ENCODE assay signal across 16 cellular contexts in genomic region chr11:66686801-66687750, GRCh38. TPM values are rescaled to one million over a fixed set of nuclear protein-coding genes. Genes with fewer than 3 reads are reported as not detected.
DNase-seq lines count a peak whose midpoint lies in the region; ATAC-seq and TF ChIP-seq lines count a peak whose summit lies in the region.
"Had no signal": no experiment of that assay in that cellular context is flagged by ENCODE, and none has a peak within 500 bp of the region (broad histone marks: within the 10 kb centered on the region; RNA-seq: fewer than 3 reads in every experiment).

No MANE protein-coding gene starts in this region.

- TF ChIP-seq POLR2A in HCT116 (IDR thresholded peaks at IDR 0.05; ENCODE audit: borderline replicate concordance, extremely low read depth, insufficient read depth, insufficient read length): no peak

- H3K4me3 Mint-ChIP-seq in glutamatergic neuron (ENCODE audit: unreplicated experiment) (no peak overlapping the region), nephron progenitor cell (no peak overlapping the region)
- H3K4me3 Mint-ChIP-seq: activated CD8-positive, alpha-beta T cell treated with anti-CD3 and anti-CD28 coated beads for 36 hours; activated naive CD8-positive, alpha-beta T cell treated with anti-CD3 and anti-CD28 coated beads, Interleukin-2, amount 50 U/mL, for 24 hours; effector memory CD8-positive, alpha-beta T cell had no signal

- H4K20me1 ChIP-seq in HCT116 (ENCODE audit: insufficient read depth) (no peaks in the 10 kb centered on the region), smooth muscle cell (ENCODE audit: low read depth) (no peaks in the 10 kb centered on the region)

- no peak overlapping the region for H3K27ac ChIP-seq in HCT116 (ENCODE audit: low read depth, low read length)
- peak overlapping the region; percentile 82 for H3K27ac ChIP-seq in RWPE2 (ENCODE audit: poor library complexity, severe bottlenecking)
- H3K27ac ChIP-seq in smooth muscle cell (ENCODE audit: low read depth): peak overlapping the region; percentile 66
- H3K27ac ChIP-seq: WERI-Rb-1 had no signal

- ATAC-seq in HCT116: 0 out of 2 replicates have a peak, but pooled peaks have one; percentile 35
- peak; percentile 87 for ATAC-seq in RWPE2 (ENCODE audit: low read depth)
- ATAC-seq in GM21737 (IDR thresholded peaks at IDR 0.05; ENCODE audit: unreplicated experiment): no peak
- no peak for ATAC-seq in GM19328 (IDR thresholded peaks at IDR 0.05; ENCODE audit: unreplicated experiment)
- ATAC-seq: activated CD8-positive, alpha-beta T cell treated with anti-CD3 and anti-CD28 coated beads for 36 hours; activated naive CD8-positive, alpha-beta T cell treated with anti-CD3 and anti-CD28 coated beads, Interleukin-2, amount 50 U/mL, for 24 hours; effector memory CD8-positive, alpha-beta T cell; mucosa of descending colon had no signal

- intact Hi-C loops in HCT116 (cut with micrococcal nuclease): no loop called here

- H3K4me1 Mint-ChIP-seq in glutamatergic neuron (ENCODE audit: low read depth, unreplicated experiment) (peaks cover 13% of the 10 kb centered on the region), nephron progenitor cell (peaks cover 4% of the 10 kb centered on the region)
- H3K4me1 Mint-ChIP-seq: activated naive CD8-positive, alpha-beta T cell treated with anti-CD3 and anti-CD28 coated beads, Interleukin-2, amount 50 U/mL, for 24 hours had no signal

- POLR2A ChIA-PET in HCT116 (lab: Charles Lee): interaction anchor here (1.0 kb wide), 1 partner anchor 9 kb away, joined by 3 read pairs; the partner anchor contains the start of gene RBM4B

- TF ChIP-seq RAD21 in HCT116 (IDR thresholded peaks at IDR 0.05; ENCODE audit: low read depth): no peak

- H3K4me1 ChIP-seq in HCT116 (ENCODE audit: control insufficient read depth in 1 of 2, insufficient read depth in 2 of 2, low read length in 2 of 2) (no peaks in the 10 kb centered on the region), RWPE2 (ENCODE audit: insufficient read depth, poor library complexity, severe bottlenecking) (peaks cover 14% of the 10 kb centered on the region), smooth muscle cell (ENCODE audit: low read depth) (no peaks in the 10 kb centered on the region)

- H3K27me3 ChIP-seq in HCT116 (ENCODE audit: insufficient read depth, low read length) (no peaks in the 10 kb centered on the region), RWPE2 (ENCODE audit: insufficient read depth, poor library complexity, severe bottlenecking) (no peaks in the 10 kb centered on the region), smooth muscle cell (ENCODE audit: low read depth) (no peaks in the 10 kb centered on the region)
- H3K27me3 ChIP-seq: BE2C had no signal

- TF ChIP-seq CTCF in HCT116 (IDR thresholded peaks at IDR 0.05 in 2 of 3, conservative IDR thresholded peaks at IDR 0.05 in 1 of 3; ENCODE audit: borderline replicate concordance in 1 of 3, insufficient read depth in 1 of 3, low read depth in 2 of 3, low read length in 2 of 3): no peak
- peak; percentile 21 for TF ChIP-seq CTCF in RWPE2 (IDR thresholded peaks at IDR 0.05; ENCODE audit: poor library complexity, severe bottlenecking)
- no peak for TF ChIP-seq CTCF in glutamatergic neuron (IDR thresholded peaks at IDR 0.05; ENCODE audit: partially characterized antibody, unreplicated experiment)
- no peak for TF ChIP-seq CTCF in smooth muscle cell (IDR thresholded peaks at IDR 0.05; ENCODE audit: borderline replicate concordance, insufficient read depth, poor library complexity, severe bottlenecking)
- TF ChIP-seq CTCF in nephron progenitor cell (IDR thresholded peaks at IDR 0.05): no peak

- RAD21 ChIA-PET in HCT116 (lab: Charles Lee; ENCODE audit: low non-redundant PET in 1 of 2, low total read pairs in 2 of 2, uncharacterized antibody in 2 of 2, unreplicated experiment in 2 of 2): no interaction called here

- H3K9ac ChIP-seq in HCT116 (ENCODE audit: low read length) (no peak overlapping the region), smooth muscle cell (ENCODE audit: low read depth) (no peak overlapping the region)

- CTCF ChIA-PET in HCT116 (lab: Charles Lee): interaction anchor here (1.1 kb wide), 1 partner anchor 9 kb away, joined by 3 read pairs; the partner anchor contains the start of gene RBM4B

- H3K4me3 ChIP-seq in HCT116 (replicated peaks in 1 of 2; ENCODE audit: low read depth in 1 of 2, low read length in 2 of 2) (no peak overlapping the region), RWPE2 (ENCODE audit: severe bottlenecking) (no peak overlapping the region), smooth muscle cell (no peak overlapping the region)
- H3K4me3 ChIP-seq: mucosa of descending colon had no signal

- H3K27me3 Mint-ChIP-seq in glutamatergic neuron (ENCODE audit: unreplicated experiment): peaks cover 21% of the 10 kb centered on the region
- H3K27me3 Mint-ChIP-seq in nephron progenitor cell (ENCODE audit: low read depth, poor library complexity): no peaks in the 10 kb centered on the region
- H3K27me3 Mint-ChIP-seq: activated CD8-positive, alpha-beta T cell treated with anti-CD3 and anti-CD28 coated beads for 36 hours; activated naive CD8-positive, alpha-beta T cell treated with anti-CD3 and anti-CD28 coated beads, Interleukin-2, amount 50 U/mL, for 24 hours had no signal

- no peaks in the 10 kb centered on the region for H3F3A ChIP-seq in smooth muscle cell (ENCODE audit: low read depth)

- H3K9me3 ChIP-seq in HCT116 (ENCODE audit: control insufficient read depth in 1 of 2, insufficient read depth in 1 of 2, low read depth in 1 of 2, low read length in 2 of 2) (no peaks in the 10 kb centered on the region), RWPE2 (ENCODE audit: severe bottlenecking) (no peaks in the 10 kb centered on the region), smooth muscle cell (replicated peaks; ENCODE audit: low read depth) (no peaks in the 10 kb centered on the region)
- H3K9me3 ChIP-seq: BE2C, mucosa of descending colon had no signal

- peak overlapping the region; percentile 70 for H3K27ac Mint-ChIP-seq in glutamatergic neuron (ENCODE audit: unreplicated experiment)
- no peak overlapping the region for H3K27ac Mint-ChIP-seq in nephron progenitor cell
- H3K27ac Mint-ChIP-seq: activated CD8-positive, alpha-beta T cell treated with anti-CD3 and anti-CD28 coated beads for 36 hours; activated naive CD8-positive, alpha-beta T cell treated with anti-CD3 and anti-CD28 coated beads, Interleukin-2, amount 50 U/mL, for 24 hours; effector memory CD8-positive, alpha-beta T cell had no signal

- H3K9me2 ChIP-seq in HCT116 (ENCODE audit: insufficient read depth): no peaks in the 10 kb centered on the region

- WGBS in smooth muscle cell (ENCODE audit: low lambda C conversion rate): 94% methylated on average over 33 of the region's 33 CpGs

- DNase-seq in HCT116 (ENCODE audit: low read depth, low spot score) (no peak), RWPE2 (ENCODE audit: low spot score) (no peak), glutamatergic neuron (no peak), smooth muscle cell (lab: John Stamatoyannopoulos, UW; ENCODE audit: unreplicated experiment) (no peak), nephron progenitor cell (no peak)
- DNase-seq: activated CD8-positive, alpha-beta T cell treated with anti-CD3 and anti-CD28 coated beads for 36 hours; activated naive CD8-positive, alpha-beta T cell treated with anti-CD3 and anti-CD28 coated beads, Interleukin-2, amount 50 U/mL, for 24 hours; BE2C; effector memory CD8-positive, alpha-beta T cell; Kasumi-1; mucosa of descending colon; NCI-H1105 treated with DMSO at 0.1 percent for 48 hours; stimulated activated CD4-positive, alpha-beta T cell treated with anti-CD3 and anti-CD28 coated beads, Interleukin-4, amount 100 ng/mL, for 24 hours; WERI-Rb-1 had no signal

- H3K9me3 Mint-ChIP-seq in glutamatergic neuron (ENCODE audit: unreplicated experiment) (peaks cover 20% of the 10 kb centered on the region), nephron progenitor cell (no peaks in the 10 kb centered on the region)
- H3K9me3 Mint-ChIP-seq: activated CD8-positive, alpha-beta T cell treated with anti-CD3 and anti-CD28 coated beads for 36 hours; activated naive CD8-positive, alpha-beta T cell treated with anti-CD3 and anti-CD28 coated beads, Interleukin-2, amount 50 U/mL, for 24 hours; effector memory CD8-positive, alpha-beta T cell had no signal

- no peak overlapping the region for H2AFZ ChIP-seq in HCT116 (ENCODE audit: low read depth, low read length, poor library complexity, severe bottlenecking)
- no peak overlapping the region for H2AFZ ChIP-seq in smooth muscle cell (ENCODE audit: low read depth)

- H3K79me2 ChIP-seq in HCT116 (ENCODE audit: insufficient read depth, low read length): no peaks in the 10 kb centered on the region
- no peaks in the 10 kb centered on the region for H3K79me2 ChIP-seq in smooth muscle cell (ENCODE audit: low read depth)

- H3K4me2 ChIP-seq in HCT116 (ENCODE audit: low read length): no peak overlapping the region
- H3K4me2 ChIP-seq in smooth muscle cell: no peak overlapping the region

- H3K36me3 ChIP-seq in HCT116 (ENCODE audit: control insufficient read depth in 1 of 2, insufficient read depth in 2 of 2, low read length in 2 of 2) (no peaks in the 10 kb centered on the region), RWPE2 (ENCODE audit: low read depth) (0 out of 2 replicates have a peak, but pooled peaks cover 5% of the 10 kb centered on the region), smooth muscle cell (ENCODE audit: low read depth) (no peaks in the 10 kb centered on the region)

- peaks cover 7% of the 10 kb centered on the region for H3K36me3 Mint-ChIP-seq in glutamatergic neuron (ENCODE audit: unreplicated experiment)
- peaks cover 40% of the 10 kb centered on the region for H3K36me3 Mint-ChIP-seq in nephron progenitor cell (ENCODE audit: low read depth)

- no TSS peak for BruUV-seq in HCT116 (replicated peaks; lab: Mats Ljungman, UMichigan)

TF ChIP-seq in HCT116, 20 proteins besides CTCF, POLR2A, EP300 and RAD21 (continues in another document):
- no peak for TF ChIP-seq EZH2phosphoT487 (IDR thresholded peaks at IDR 0.05; ENCODE audit: borderline replicate concordance)
- TF ChIP-seq CEBPB (IDR thresholded peaks at IDR 0.05; ENCODE audit: low read depth): no peak
- no peak for TF ChIP-seq ZFX (IDR thresholded peaks at IDR 0.05)
- no peak for TF ChIP-seq EGR1 (IDR thresholded peaks at IDR 0.05; ENCODE audit: low read depth)
- no peak for TF ChIP-seq TCF7L2 (IDR thresholded peaks at IDR 0.05; ENCODE audit: borderline replicate concordance, extremely low read depth, insufficient read depth, insufficient read length)

RNA-seq across cellular contexts. Expression of gene RBM4B, which starts 9.4 kb away (rescaled TPM):
- total RNA-seq in HCT116 (2021; ENCODE audit: unreplicated experiment) (18.1 TPM), glutamatergic neuron (ENCODE audit: unreplicated experiment) (61.2 TPM), smooth muscle cell (17.0 and 17.6 TPM in 2 replicates)
- polyA plus RNA-seq in HCT116 (2012): 15.2 and 19.7 TPM in 2 replicates
- polyA plus RNA-seq in smooth muscle cell: 17.8 and 23.7 TPM in 2 replicates

RNA-seq across cellular contexts. Expression of gene SPTBN2, which starts 41.9 kb away (rescaled TPM):
- 18.5 TPM for total RNA-seq in HCT116 (2021; ENCODE audit: unreplicated experiment)
- 16.7 and 18.0 TPM in 2 replicates for polyA plus RNA-seq in HCT116 (2012)
- 371 TPM for total RNA-seq in glutamatergic neuron (ENCODE audit: unreplicated experiment)
- 15.6 and 20.9 TPM in 2 replicates for total RNA-seq in smooth muscle cell
- 15.7 and 18.3 TPM in 2 replicates for polyA plus RNA-seq in smooth muscle cell

RNA-seq across cellular contexts. Expression of gene RBM4, which starts 48.6 kb away (rescaled TPM):
- 94.4 TPM for total RNA-seq in HCT116 (2021; ENCODE audit: unreplicated experiment)
- polyA plus RNA-seq in HCT116 (2012): 101 and 106 TPM in 2 replicates
- total RNA-seq in glutamatergic neuron (ENCODE audit: unreplicated experiment): 244 TPM
- total RNA-seq in smooth muscle cell: 110 and 125 TPM in 2 replicates
- polyA plus RNA-seq in smooth muscle cell: 121 and 150 TPM in 2 replicates

Comparison
In these comparisons a context has a peak if more than half of its experiments do, and no peak if none do; other contexts are left out.
1. ATAC-seq: peak in HCT116 (single experiment) and RWPE2 (single experiment); none in GM21737 (single experiment) and GM19328 (single experiment).
2. RNA of gene SPTBN2, which starts 41.9 kb away (total RNA-seq): 371 TPM in glutamatergic neuron (single experiment); 15.6 to 20.9 TPM in smooth muscle cell and 18.5 TPM in HCT116 (single experiment); every median in the first group is over 10 times any median in the second.